14 cellular contexts compared by ENCODE assay signal in genomic region chr3:144343777-144344176, GRCh38.
DNase-seq lines count a peak whose midpoint lies in the region; ATAC-seq and TF ChIP-seq lines count a peak whose summit lies in the region.
"Had no signal": no experiment of that assay in that cellular context is flagged by ENCODE, and none has a peak within 500 bp of the region (broad histone marks: within the 10 kb centered on the region; RNA-seq: fewer than 3 reads in every experiment).

No MANE protein-coding gene starts in this region.

- no peak for TF ChIP-seq CTCF in Caco-2 (IDR thresholded peaks at IDR 0.05; ENCODE audit: insufficient read depth in 1 of 2, low read depth in 1 of 2, low read length in 1 of 2, severe bottlenecking in 1 of 2, unreplicated experiment in 1 of 2)
- no peak for TF ChIP-seq CTCF in Calu3 (IDR thresholded peaks at IDR 0.05; ENCODE audit: unreplicated experiment)
- TF ChIP-seq CTCF in foreskin keratinocyte (conservative IDR thresholded peaks at IDR 0.05), result no peak

- H3K9me3 ChIP-seq in Caco-2, result no peaks in the 10 kb centered on the region
- H3K9me3 ChIP-seq in HAP-1, result no peaks in the 10 kb centered on the region

- H3K9me3 Mint-ChIP-seq in Caco-2 (ENCODE audit: unreplicated experiment) (peaks cover 14% of the 10 kb centered on the region), Calu3 (ENCODE audit: low read depth, unreplicated experiment) (peaks cover 2% of the 10 kb centered on the region)
- H3K9me3 Mint-ChIP-seq: CD8-positive, alpha-beta T cell had no signal

- no peak for DNase-seq in Caco-2
- DNase-seq in Calu3, result no peak
- DNase-seq in left lobe of liver (ENCODE audit: low spot score), result no peak
- DNase-seq in superior temporal gyrus (ENCODE audit: extremely low spot score), result peak; percentile 9
- no peak for DNase-seq in foreskin keratinocyte
- no peak for DNase-seq in HAP-1 (ENCODE audit: low spot score in 2 of 2)
- DNase-seq: CD4-positive, CD25-positive, alpha-beta regulatory T cell; CD8-positive, alpha-beta T cell; DMS53; DMS79 treated with DMSO at 0.1 percent for 48 hours; GF-D8; GOT3; HCEC 1CT had no signal

- intact Hi-C loops in Caco-2 (cut with micrococcal nuclease; ENCODE audit: unreplicated experiment) (loop anchor here (2.0 to 10.0 kb wide), 4 partner anchors 17 to 371 kb away; partner anchors contain the start of gene DIPK2A), Calu3 (cut with micrococcal nuclease; ENCODE audit: unreplicated experiment) (no loop called here)

- H3K36me3 ChIP-seq in Caco-2 (ENCODE audit: control insufficient read depth, insufficient read depth, low read length) (no peaks in the 10 kb centered on the region), HAP-1 (replicated peaks) (no peaks in the 10 kb centered on the region)

- POLR2A ChIA-PET in Caco-2 (lab: Charles Lee), result interaction anchor here (1.2 kb wide), 1 partner anchor 372 kb away, joined by 11 read pairs; the partner anchor contains the start of gene DIPK2A

- no TSS peak for BruUV-seq in Caco-2 (replicated peaks; lab: Mats Ljungman, UMichigan)
- no TSS peak for BruUV-seq in Calu3 (replicated peaks; lab: Mats Ljungman, UMichigan)

- peak overlapping the region; percentile 66 for H3K4me3 Mint-ChIP-seq in Caco-2 (ENCODE audit: unreplicated experiment)
- H3K4me3 Mint-ChIP-seq in Calu3 (ENCODE audit: low read depth, unreplicated experiment), result no peak overlapping the region
- H3K4me3 Mint-ChIP-seq: CD4-positive, CD25-positive, alpha-beta regulatory T cell; CD8-positive, alpha-beta T cell had no signal

- H3K4me3 ChIP-seq in Caco-2 (ENCODE audit: low read depth, low read length) (no peak overlapping the region), HAP-1 (no peak overlapping the region)

- in situ Hi-C loops in HAP-1 (cut with MboI; ENCODE audit: low sequenced_read_pairs), result no loop called here

- peaks cover 50% of the 10 kb centered on the region for H3K4me1 ChIP-seq in Caco-2
- no peaks in the 10 kb centered on the region for H3K4me1 ChIP-seq in foreskin keratinocyte
- H3K4me1 ChIP-seq in HAP-1, result peaks cover 13% of the 10 kb centered on the region

- peak; percentile 54 for ATAC-seq in left lobe of liver
- no peak for ATAC-seq in foreskin keratinocyte
- ATAC-seq: CD8-positive, alpha-beta T cell had no signal

- peak overlapping the region; percentile 89 for H3K27ac Mint-ChIP-seq in Caco-2 (ENCODE audit: unreplicated experiment)
- peak overlapping the region; percentile 41 for H3K27ac Mint-ChIP-seq in Calu3 (ENCODE audit: unreplicated experiment)
- H3K27ac Mint-ChIP-seq: CD8-positive, alpha-beta T cell had no signal

- CTCF ChIA-PET in Caco-2 (lab: Charles Lee), result no interaction called here
- CTCF ChIA-PET in Calu3 (lab: Charles Lee), result no interaction called here

- no peaks in the 10 kb centered on the region for H3K36me3 Mint-ChIP-seq in Caco-2 (ENCODE audit: insufficient read depth, unreplicated experiment)
- no peaks in the 10 kb centered on the region for H3K36me3 Mint-ChIP-seq in Calu3 (ENCODE audit: insufficient read depth, unreplicated experiment)
- H3K36me3 Mint-ChIP-seq: CD4-positive, CD25-positive, alpha-beta regulatory T cell; CD8-positive, alpha-beta T cell had no signal

- H3K27me3 ChIP-seq in Caco-2 (replicated peaks; ENCODE audit: control insufficient read depth, insufficient read depth, low read length), result no peaks in the 10 kb centered on the region
- H3K27me3 ChIP-seq in foreskin keratinocyte, result no peaks in the 10 kb centered on the region
- no peaks in the 10 kb centered on the region for H3K27me3 ChIP-seq in HAP-1 (ENCODE audit: low read depth)

- H3K4me1 Mint-ChIP-seq in Caco-2 (ENCODE audit: low read depth, unreplicated experiment) (peaks cover 21% of the 10 kb centered on the region), Calu3 (ENCODE audit: low read depth, unreplicated experiment) (peaks cover 20% of the 10 kb centered on the region)
- H3K4me1 Mint-ChIP-seq: CD4-positive, CD25-positive, alpha-beta regulatory T cell had no signal

- H3K27me3 Mint-ChIP-seq in Caco-2 (ENCODE audit: insufficient read depth, unreplicated experiment) (no peaks in the 10 kb centered on the region), Calu3 (ENCODE audit: unreplicated experiment) (no peaks in the 10 kb centered on the region)
- H3K27me3 Mint-ChIP-seq: CD4-positive, CD25-positive, alpha-beta regulatory T cell had no signal

- no peak overlapping the region for H3K27ac ChIP-seq in foreskin keratinocyte
- H3K27ac ChIP-seq: C4-2B had no signal
